ENCODE assay signal across 3 cellular contexts in the genomic region with DNA sequence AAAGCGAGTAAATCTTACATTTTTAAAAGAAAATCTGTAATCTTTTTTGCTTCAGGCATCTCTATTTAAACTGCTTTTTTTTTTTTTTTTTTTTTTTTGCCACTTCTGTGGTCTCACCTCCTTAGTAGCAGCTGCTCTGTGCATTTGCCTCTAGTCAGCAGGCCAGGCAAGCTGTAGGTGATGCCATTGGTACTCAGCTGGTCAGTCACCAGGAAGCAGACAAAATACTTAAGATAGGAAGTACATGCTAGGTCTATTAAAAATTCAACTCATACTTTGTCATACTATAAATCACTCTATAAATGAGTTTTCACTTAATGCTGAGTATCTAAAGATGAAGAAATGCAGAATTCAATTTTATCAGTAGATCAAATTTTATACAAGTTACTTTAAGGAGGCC.
"Had no signal": no experiment of that assay in that cellular context is flagged by ENCODE, and none has a peak within 500 bp of the region (broad histone marks: within the 10 kb centered on the region; RNA-seq: fewer than 3 reads in every experiment).

No MANE protein-coding gene starts in this region.

- H3K4me3 ChIP-seq: GM12878 had no signal

- DNase-seq: GDM1, GF-D8 had no signal

- ATAC-seq: GM12878 had no signal
